Comparison of ENCODE assay signal across 9 cellular contexts in genomic region chr9:72271617-72272478, GRCh38.
DNase-seq lines count a peak whose midpoint lies in the region; ATAC-seq lines count a peak whose summit lies in the region.
"Had no signal": no experiment of that assay in that cellular context is flagged by ENCODE, and none has a peak within 500 bp of the region (broad histone marks: within the 10 kb centered on the region; RNA-seq: fewer than 3 reads in every experiment).

No MANE protein-coding gene starts in this region.

- H3K4me3 Mint-ChIP-seq in stimulated activated effector memory CD8-positive, alpha-beta T cell treated with anti-CD3 and anti-CD28 coated beads, Interleukin-12 subunit alpha, Interleukin-12 subunit beta, amount 100 ng/mL, for 72 hours: no peak overlapping the region
- H3K4me3 Mint-ChIP-seq: activated naive CD8-positive, alpha-beta T cell treated with anti-CD3 and anti-CD28 coated beads, Interleukin-2, amount 10 ng/mL, durations not matched to agents 7 days and 5 days had no signal

- no peaks in the 10 kb centered on the region for H3K4me1 Mint-ChIP-seq in stimulated activated effector memory CD8-positive, alpha-beta T cell treated with anti-CD3 and anti-CD28 coated beads, Interleukin-12 subunit alpha, Interleukin-12 subunit beta, amount 100 ng/mL, for 72 hours
- H3K4me1 Mint-ChIP-seq: activated naive CD8-positive, alpha-beta T cell treated with anti-CD3 and anti-CD28 coated beads, Interleukin-2, amount 10 ng/mL, durations not matched to agents 7 days and 5 days had no signal

- peak; percentile 73 for ATAC-seq in left colon
- ATAC-seq in stimulated activated effector memory CD8-positive, alpha-beta T cell treated with anti-CD3 and anti-CD28 coated beads, Interleukin-12 subunit alpha, Interleukin-12 subunit beta, amount 100 ng/mL, for 72 hours: no peak

- in situ Hi-C loops in KBM-7 (cut with MboI; ENCODE audit: low pct_unique_long_range_greater_than_20kb, low sequenced_read_pairs): no loop called here

- DNase-seq in DMS 273 treated with DMSO at 0.1 percent for 48 hours (lab: John Stamatoyannopoulos, UW) (peak; percentile 2), GM19240 (ENCODE audit: insufficient read length, low spot score) (peak; percentile 57), KBM-7 (peak; percentile 67), SKM-1 treated with dmso at 0.1 percent for 144 hours (lab: John Stamatoyannopoulos, UW; ENCODE audit: unreplicated experiment) (peak; percentile 0), cerebellum (ENCODE audit: low spot score) (peak; percentile 59), left colon (peak; percentile 33 to 43)
- DNase-seq in stimulated activated CD8-positive, alpha-beta memory T cell treated with anti-CD3 and anti-CD28 coated beads, Interleukin-15, amount 100 ng/mL, for 1 hour (ENCODE audit: low read depth): peak; percentile 20
- DNase-seq in stimulated activated effector memory CD8-positive, alpha-beta T cell treated with anti-CD3 and anti-CD28 coated beads, Interleukin-12 subunit alpha, Interleukin-12 subunit beta, amount 100 ng/mL, for 72 hours (ENCODE audit: low spot score in 2 of 2): no peak
- DNase-seq: activated naive CD8-positive, alpha-beta T cell treated with anti-CD3 and anti-CD28 coated beads, Interleukin-2, amount 10 ng/mL, durations not matched to agents 7 days and 5 days had no signal

- no peaks in the 10 kb centered on the region for H3K9me3 Mint-ChIP-seq in stimulated activated effector memory CD8-positive, alpha-beta T cell treated with anti-CD3 and anti-CD28 coated beads, Interleukin-12 subunit alpha, Interleukin-12 subunit beta, amount 100 ng/mL, for 72 hours
- H3K9me3 Mint-ChIP-seq: activated naive CD8-positive, alpha-beta T cell treated with anti-CD3 and anti-CD28 coated beads, Interleukin-2, amount 10 ng/mL, durations not matched to agents 7 days and 5 days had no signal

- no peaks in the 10 kb centered on the region for H3K36me3 Mint-ChIP-seq in stimulated activated effector memory CD8-positive, alpha-beta T cell treated with anti-CD3 and anti-CD28 coated beads, Interleukin-12 subunit alpha, Interleukin-12 subunit beta, amount 100 ng/mL, for 72 hours
- H3K36me3 Mint-ChIP-seq: activated naive CD8-positive, alpha-beta T cell treated with anti-CD3 and anti-CD28 coated beads, Interleukin-2, amount 10 ng/mL, durations not matched to agents 7 days and 5 days had no signal

- H3K27ac Mint-ChIP-seq in stimulated activated effector memory CD8-positive, alpha-beta T cell treated with anti-CD3 and anti-CD28 coated beads, Interleukin-12 subunit alpha, Interleukin-12 subunit beta, amount 100 ng/mL, for 72 hours: no peak overlapping the region
- H3K27ac Mint-ChIP-seq: activated naive CD8-positive, alpha-beta T cell treated with anti-CD3 and anti-CD28 coated beads, Interleukin-2, amount 10 ng/mL, durations not matched to agents 7 days and 5 days had no signal

- intact Hi-C loops in left colon (cut with DNase I, micrococcal nuclease): loop anchor here (2.0 to 10.0 kb wide), 2 partner anchors 233 to 237 kb away; no protein-coding TSS in a partner anchor

Comparison
In these comparisons a context has a peak if more than half of its experiments do, and no peak if none do; other contexts are left out.
1. DNase-seq: peak in DMS 273 treated with DMSO at 0.1 percent for 48 hours (single experiment), GM19240 (single experiment), KBM-7 (single experiment), SKM-1 treated with dmso at 0.1 percent for 144 hours (single experiment), cerebellum (single experiment), left colon (2 of 2) and stimulated activated CD8-positive, alpha-beta memory T cell treated with anti-CD3 and anti-CD28 coated beads, Interleukin-15, amount 100 ng/mL, for 1 hour (single experiment); none in stimulated activated effector memory CD8-positive, alpha-beta T cell treated with anti-CD3 and anti-CD28 coated beads, Interleukin-12 subunit alpha, Interleukin-12 subunit beta, amount 100 ng/mL, for 72 hours (0 of 2).